ENCODE assay signal across 13 cellular contexts in the genomic region with DNA sequence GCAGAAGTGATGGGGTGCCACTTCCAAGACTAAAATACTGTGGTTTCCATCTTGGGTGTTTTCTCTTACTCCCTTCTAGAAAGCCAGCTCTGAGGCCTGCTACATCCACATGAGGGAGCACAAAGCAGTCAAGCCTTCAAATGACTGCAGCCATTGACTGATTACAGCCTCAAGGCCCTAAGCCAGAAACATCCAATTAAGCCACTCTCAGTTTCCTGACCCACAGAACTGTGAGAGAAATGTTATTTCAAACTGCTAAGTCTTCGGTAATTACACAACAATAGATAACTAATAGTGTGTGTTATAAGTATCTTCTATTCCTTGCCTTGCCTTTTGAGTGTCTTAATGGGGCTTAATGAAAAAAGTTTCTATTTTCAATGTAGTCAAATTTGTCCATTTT. TPM values are rescaled to one million over a fixed set of nuclear protein-coding genes. Genes with fewer than 3 reads are reported as not detected.
DNase-seq lines count a peak whose midpoint lies in the region; ATAC-seq and TF ChIP-seq lines count a peak whose summit lies in the region.
"Had no signal": no experiment of that assay in that cellular context is flagged by ENCODE, and none has a peak within 500 bp of the region (broad histone marks: within the 10 kb centered on the region; RNA-seq: fewer than 3 reads in every experiment).

No MANE protein-coding gene starts in this region.

- peak; percentile 5 for TF ChIP-seq CTCF in GM13977 (IDR thresholded peaks at IDR 0.05; ENCODE audit: extremely low read depth, insufficient read depth, missing control alignments)
- peak; percentile 9 for TF ChIP-seq CTCF in brain microvascular endothelial cell (IDR thresholded peaks at IDR 0.05; ENCODE audit: low read depth, low read length, missing control alignments)
- no peak for TF ChIP-seq CTCF in nephron progenitor cell (IDR thresholded peaks at IDR 0.05)
- TF ChIP-seq CTCF in glutamatergic neuron (IDR thresholded peaks at IDR 0.05; ENCODE audit: partially characterized antibody, unreplicated experiment) = no peak

- DNase-seq in GM13977 (ENCODE audit: low spot score) (no peak), NCI-H1092 treated with DMSO at 0.1 percent for 48 hours (lab: John Stamatoyannopoulos, UW) (peak; percentile 31), brain microvascular endothelial cell (no peak), nephron progenitor cell (no peak), glutamatergic neuron (no peak), COLO668 (lab: John Stamatoyannopoulos, UW; ENCODE audit: unreplicated experiment) (no peak)
- DNase-seq: activated CD4-positive, CD25-positive, alpha-beta regulatory T cell treated with anti-CD3 and anti-CD28 coated beads, Interleukin-2, amount 50 U/mL, for 72 hours; HFFc6; naive thymus-derived CD8-positive, alpha-beta T cell; SIG-M5 had no signal

- no peak for ATAC-seq in HG02852 (IDR thresholded peaks at IDR 0.05; ENCODE audit: unreplicated experiment)
- ATAC-seq: activated naive CD4-positive, alpha-beta T cell treated with anti-CD3 and anti-CD28 coated beads, Interleukin-2, amount 50 U/mL, for 72 hours; naive thymus-derived CD8-positive, alpha-beta T cell had no signal

- H3K4me1 Mint-ChIP-seq in nephron progenitor cell = peaks cover 9% of the 10 kb centered on the region
- peaks cover 12% of the 10 kb centered on the region for H3K4me1 Mint-ChIP-seq in glutamatergic neuron (ENCODE audit: low read depth, unreplicated experiment)

- no peak overlapping the region for H3K4me3 Mint-ChIP-seq in nephron progenitor cell
- no peak overlapping the region for H3K4me3 Mint-ChIP-seq in glutamatergic neuron (ENCODE audit: unreplicated experiment)
- H3K4me3 Mint-ChIP-seq: HFFc6; naive thymus-derived CD8-positive, alpha-beta T cell; stimulated activated naive CD8-positive, alpha-beta T cell treated with anti-CD3 and anti-CD28 coated beads, Interleukin-15, Interleukin-2, amounts not matched to agents 100 ng/mL and 50 ng/mL, for 24 hours had no signal

- H3K27me3 ChIP-seq in brain microvascular endothelial cell (replicated peaks) = no peaks in the 10 kb centered on the region

- H3K4me3 ChIP-seq in brain microvascular endothelial cell (ENCODE audit: low read depth, low read length) = no peak overlapping the region

- H3K9me3 Mint-ChIP-seq in nephron progenitor cell = peaks cover 41% of the 10 kb centered on the region
- no peaks in the 10 kb centered on the region for H3K9me3 Mint-ChIP-seq in glutamatergic neuron (ENCODE audit: unreplicated experiment)
- H3K9me3 Mint-ChIP-seq: HFFc6; stimulated activated naive CD8-positive, alpha-beta T cell treated with anti-CD3 and anti-CD28 coated beads, Interleukin-15, Interleukin-2, amounts not matched to agents 100 ng/mL and 50 ng/mL, for 24 hours had no signal

- H3K27ac Mint-ChIP-seq in nephron progenitor cell (peak overlapping the region; percentile 49), glutamatergic neuron (ENCODE audit: unreplicated experiment) (no peak overlapping the region)
- H3K27ac Mint-ChIP-seq: activated naive CD4-positive, alpha-beta T cell treated with anti-CD3 and anti-CD28 coated beads, Interleukin-2, amount 50 U/mL, for 72 hours; HFFc6; stimulated activated naive CD8-positive, alpha-beta T cell treated with anti-CD3 and anti-CD28 coated beads, Interleukin-15, Interleukin-2, amounts not matched to agents 100 ng/mL and 50 ng/mL, for 24 hours had no signal

- in situ Hi-C loops in GM13977 (cut with MboI; ENCODE audit: low pct_unique_long_range_greater_than_20kb, low sequenced_read_pairs, unreplicated experiment) (no loop called here), brain microvascular endothelial cell (cut with HindIII; ENCODE audit: low pct_ligation_motif_present, low sequenced_read_pairs) (no loop called here)

- no peaks in the 10 kb centered on the region for H3K36me3 ChIP-seq in brain microvascular endothelial cell (replicated peaks)

- H3K27ac ChIP-seq in brain microvascular endothelial cell = no peak overlapping the region

- no peaks in the 10 kb centered on the region for H3K27me3 Mint-ChIP-seq in nephron progenitor cell (ENCODE audit: low read depth, poor library complexity)
- H3K27me3 Mint-ChIP-seq in glutamatergic neuron (ENCODE audit: unreplicated experiment) = no peaks in the 10 kb centered on the region
- H3K27me3 Mint-ChIP-seq: naive thymus-derived CD8-positive, alpha-beta T cell; stimulated activated naive CD8-positive, alpha-beta T cell treated with anti-CD3 and anti-CD28 coated beads, Interleukin-15, Interleukin-2, amounts not matched to agents 100 ng/mL and 50 ng/mL, for 24 hours had no signal

- H3K36me3 Mint-ChIP-seq in nephron progenitor cell (ENCODE audit: low read depth) = peaks cover 57% of the 10 kb centered on the region
- peaks cover 14% of the 10 kb centered on the region for H3K36me3 Mint-ChIP-seq in glutamatergic neuron (ENCODE audit: unreplicated experiment)

RNA-seq across cellular contexts. Expression of a gene that starts 24.8 kb away (rescaled TPM):
- 40.9 TPM for total RNA-seq in glutamatergic neuron (ENCODE audit: unreplicated experiment)

Comparison
In these comparisons a context has a peak if more than half of its experiments do, and no peak if none do; other contexts are left out.
1. CTCF ChIP-seq: peak in GM13977 (single experiment) and brain microvascular endothelial cell (single experiment); none in nephron progenitor cell (single experiment) and glutamatergic neuron (single experiment).